In genomic region chr2:70087703-70088507, GRCh38 we compare ENCODE assay signal across 1 cellular context.
TF ChIP-seq lines count a peak whose summit lies in the region.

No MANE protein-coding gene starts in this region.

TF ChIP-seq in HepG2, 621 proteins besides CTCF, POLR2A, EP300 and RAD21 (continued from another document and continues in another):
- 0 out of 2 replicates have a peak, but pooled peaks have one; percentile 63 for TF ChIP-seq ZNF276 (CRISPR knock-in tag; IDR thresholded peaks at IDR 0.05; ENCODE audit: low read depth)
- TF ChIP-seq LRRFIP1 (CRISPR knock-in tag; conservative IDR thresholded peaks at IDR 0.05) = no peak
- TF ChIP-seq ZNF441 (CRISPR knock-in tag; IDR thresholded peaks at IDR 0.05; ENCODE audit: borderline replicate concordance) = peak; percentile 43
- TF ChIP-seq ZNF569 (CRISPR knock-in tag; IDR thresholded peaks at IDR 0.05; ENCODE audit: borderline replicate concordance) = no peak
- peak; percentile 38; the same call in 1 of the 2 replicates for TF ChIP-seq DR1 (CRISPR knock-in tag; IDR thresholded peaks at IDR 0.05)
- no peak for TF ChIP-seq SYNCRIP (IDR thresholded peaks at IDR 0.05; ENCODE audit: insufficient read depth, low read depth, low read length)
- 0 out of 2 replicates have a peak, but pooled peaks have one; percentile 60 for TF ChIP-seq ZNF251 (CRISPR knock-in tag; IDR thresholded peaks at IDR 0.05)
- TF ChIP-seq ZNF432 (CRISPR knock-in tag; IDR thresholded peaks at IDR 0.05; ENCODE audit: borderline replicate concordance) = no peak
- TF ChIP-seq REXO4 (CRISPR knock-in tag; IDR thresholded peaks at IDR 0.05; ENCODE audit: borderline replicate concordance) = no peak
- TF ChIP-seq ZNF468 (CRISPR knock-in tag; IDR thresholded peaks at IDR 0.05) = no peak
- peak; percentile 21; the same call in 1 of the 2 replicates for TF ChIP-seq BCL6 (CRISPR knock-in tag; IDR thresholded peaks at IDR 0.05)
- peak; percentile 81 for TF ChIP-seq PRDM10 (CRISPR knock-in tag; IDR thresholded peaks at IDR 0.05; ENCODE audit: low read depth)
- TF ChIP-seq NFKBIZ (CRISPR knock-in tag; IDR thresholded peaks at IDR 0.05) = no peak; the same call in 1 of the 2 replicates
- peak; percentile 12 for TF ChIP-seq PHF20 (CRISPR knock-in tag; IDR thresholded peaks at IDR 0.05)
- TF ChIP-seq HBP1 (CRISPR knock-in tag; IDR thresholded peaks at IDR 0.05; ENCODE audit: low read depth) = peak; percentile 55; the same call in 1 of the 2 replicates
- TF ChIP-seq U2AF1 (optimal IDR thresholded peaks at IDR 0.05; ENCODE audit: low read depth, low read length) = peak; percentile 95
- peak; percentile 56; the same call in 1 of the 2 replicates for TF ChIP-seq TARDBP (CRISPR knock-in tag; IDR thresholded peaks at IDR 0.05)
- peak; percentile 25; the same call in 1 of the 2 replicates for TF ChIP-seq ATF5 (CRISPR knock-in tag; IDR thresholded peaks at IDR 0.05; ENCODE audit: low read depth)
- peak; percentile 72; the same call in 1 of the 2 replicates for TF ChIP-seq SRY (CRISPR knock-in tag; IDR thresholded peaks at IDR 0.05)
- TF ChIP-seq PHF8 (CRISPR knock-in tag; IDR thresholded peaks at IDR 0.05) = peak; percentile 57; the same call in 1 of the 2 replicates
- TF ChIP-seq SNRNP70 (IDR thresholded peaks at IDR 0.05; ENCODE audit: low read depth, low read length) = no peak
- peak; percentile 55 for TF ChIP-seq ZNF574 (CRISPR knock-in tag; IDR thresholded peaks at IDR 0.05)
- peak; percentile 4; the same call in 1 of the 2 replicates for TF ChIP-seq CHD4 (IDR thresholded peaks at IDR 0.05; ENCODE audit: borderline replicate concordance, low read length)
- TF ChIP-seq ZNF639 (CRISPR knock-in tag; conservative IDR thresholded peaks at IDR 0.05) = no peak; the same call in 1 of the 2 replicates
- no peak for TF ChIP-seq HHEX (CRISPR knock-in tag; IDR thresholded peaks at IDR 0.05)
- TF ChIP-seq GRHL1 (CRISPR knock-in tag; conservative IDR thresholded peaks at IDR 0.05) = no peak
- no peak for TF ChIP-seq RELA (CRISPR knock-in tag; IDR thresholded peaks at IDR 0.05)
- no peak for TF ChIP-seq ZNF33A (CRISPR knock-in tag; IDR thresholded peaks at IDR 0.05; ENCODE audit: borderline replicate concordance)
- TF ChIP-seq ZBTB34 (CRISPR knock-in tag; IDR thresholded peaks at IDR 0.05) = no peak
- TF ChIP-seq TOPORS (CRISPR knock-in tag; IDR thresholded peaks at IDR 0.05) = no peak
- peak; percentile 35; the same call in 1 of the 2 replicates for TF ChIP-seq DNMT3B (CRISPR knock-in tag; conservative IDR thresholded peaks at IDR 0.05)
- TF ChIP-seq NFE2L2 (IDR thresholded peaks at IDR 0.05; ENCODE audit: low read length) = peak; percentile 81
- TF ChIP-seq AHR (CRISPR knock-in tag; IDR thresholded peaks at IDR 0.05) = peak; percentile 63; the same call in 1 of the 2 replicates
- 0 out of 2 replicates have a peak, but pooled peaks have one; percentile 59 for TF ChIP-seq ZNF691 (CRISPR knock-in tag; IDR thresholded peaks at IDR 0.05; ENCODE audit: borderline replicate concordance, low read depth)
- TF ChIP-seq BRF2 (CRISPR knock-in tag; IDR thresholded peaks at IDR 0.05) = peak; percentile 63; the same call in 1 of the 2 replicates
